10 cellular contexts compared by ENCODE assay signal in genomic region chr14:77158175-77158908, GRCh38. TPM values are rescaled to one million over a fixed set of nuclear protein-coding genes. Genes with fewer than 3 reads are reported as not detected.
A peak's percentile ranks its signal among the peaks of the same experiment; 100 is the strongest.
DNase-seq lines count a peak whose midpoint lies in the region; ATAC-seq and TF ChIP-seq lines count a peak whose summit lies in the region.
"Had no signal": no experiment of that assay in that cellular context is flagged by ENCODE, and none has a peak within 500 bp of the region (broad histone marks: within the 10 kb centered on the region; RNA-seq: fewer than 3 reads in every experiment).

No MANE protein-coding gene starts in this region.

- peak overlapping the region; percentile 34; the same call in 1 of the 2 replicates for H3K4me3 Mint-ChIP-seq in WTC11

- intact Hi-C loops in Right ventricle myocardium inferior (cut with DNase I) (no loop called here), cardiac septum (cut with DNase I) (loop anchor here (10.0 kb wide), 1 partner anchor 396 kb away; no protein-coding TSS in a partner anchor), upper lobe of right lung (cut with DNase I) (no loop called here)

- H3K27me3 ChIP-seq in iPS-15b (ENCODE audit: control insufficient read depth, insufficient read depth, low read length) (no peaks in the 10 kb centered on the region), upper lobe of right lung (peaks cover 44% of the 10 kb centered on the region)
- H3K27me3 ChIP-seq: Peyer's patch had no signal

- H3K9me3 Mint-ChIP-seq in WTC11: peaks cover 5% of the 10 kb centered on the region

- DNase-seq in Right ventricle myocardium inferior (ENCODE audit: missing footprints): peak; percentile 71
- no peak for DNase-seq in cardiac septum (ENCODE audit: low spot score)
- DNase-seq in WTC11 (ENCODE audit: low spot score): peak; percentile 39
- DNase-seq in upper lobe of right lung: no peak
- no peak for DNase-seq in epidermal melanocyte (ENCODE audit: insufficient read length, low spot score)

- no peaks in the 10 kb centered on the region for H3K27me3 Mint-ChIP-seq in WTC11 (ENCODE audit: low read depth)

- H3K27ac ChIP-seq in upper lobe of right lung: no peak overlapping the region
- H3K27ac ChIP-seq: C4-2B, Peyer's patch had no signal

- H3K4me3 ChIP-seq in iPS-15b (ENCODE audit: low read depth, low read length): peak overlapping the region; percentile 39
- H3K4me3 ChIP-seq in upper lobe of right lung: no peak overlapping the region
- H3K4me3 ChIP-seq: Peyer's patch had no signal

- H3K36me3 Mint-ChIP-seq in WTC11: no peaks in the 10 kb centered on the region

- ATAC-seq in Right ventricle myocardium inferior (peak; percentile 88), WTC11 (peak; percentile 82), upper lobe of right lung (peak; percentile 41), HG02970 (IDR thresholded peaks at IDR 0.05; ENCODE audit: low FRiP score, unreplicated experiment) (no peak), GM21717 (IDR thresholded peaks at IDR 0.05; ENCODE audit: unreplicated experiment) (no peak)

- no peaks in the 10 kb centered on the region for H3K9me3 ChIP-seq in iPS-15b (ENCODE audit: control insufficient read depth, insufficient read depth, low read length)
- no peaks in the 10 kb centered on the region for H3K9me3 ChIP-seq in upper lobe of right lung
- H3K9me3 ChIP-seq: Peyer's patch had no signal

- no peak overlapping the region for H3K27ac Mint-ChIP-seq in WTC11

- CTCF ChIA-PET in WTC11 (lab: Charles Lee): interaction anchor here (2.3 to 7.7 kb wide), 2 partner anchors 17 to 55 kb away, joined by 13 to 147 read pairs; partner anchors contain the start of gene ZDHHC22

- H3K4me1 ChIP-seq in iPS-15b (ENCODE audit: control insufficient read depth, insufficient read depth, low read length) (peaks cover 11% of the 10 kb centered on the region), upper lobe of right lung (no peaks in the 10 kb centered on the region)
- H3K4me1 ChIP-seq: Peyer's patch had no signal

- no peak overlapping the region for H3K9ac ChIP-seq in iPS-15b (ENCODE audit: low read depth, low read length)

- TF ChIP-seq CTCF in WTC11 (IDR thresholded peaks at IDR 0.05) (no peak), upper lobe of right lung (IDR thresholded peaks at IDR 0.05) (no peak)

- H3K4me1 Mint-ChIP-seq in WTC11: peaks cover 33% of the 10 kb centered on the region

- H3K36me3 ChIP-seq in iPS-15b (ENCODE audit: control insufficient read depth, insufficient read depth, low read length) (no peaks in the 10 kb centered on the region), upper lobe of right lung (no peaks in the 10 kb centered on the region)
- H3K36me3 ChIP-seq: Peyer's patch had no signal

- POLR2A ChIA-PET in WTC11 (lab: Charles Lee): interaction anchor here (1.2 kb wide), 1 partner anchor 29 kb away, joined by 3 read pairs; no protein-coding TSS in a partner anchor

TF ChIP-seq in WTC11, 78 proteins besides CTCF, POLR2A, EP300 and RAD21:
- TF ChIP-seq NFE2L1 (CRISPR knock-in tag; IDR thresholded peaks at IDR 0.05) (peak; percentile 97), ZNF423 (CRISPR knock-in tag; IDR thresholded peaks at IDR 0.05) (0 out of 2 replicates have a peak, but pooled peaks have one; percentile 8), CREM (CRISPR knock-in tag; IDR thresholded peaks at IDR 0.05) (no peak), STAT6 (CRISPR knock-in tag; conservative IDR thresholded peaks at IDR 0.05; ENCODE audit: low read depth) (no peak), ELF4 (CRISPR knock-in tag; IDR thresholded peaks at IDR 0.05; ENCODE audit: low read depth) (no peak), CREB1 (CRISPR knock-in tag; IDR thresholded peaks at IDR 0.05) (no peak), ZNF396 (CRISPR knock-in tag; IDR thresholded peaks at IDR 0.05; ENCODE audit: borderline replicate concordance) (no peak)

RNA-seq across cellular contexts. Expression of gene ZDHHC22, which starts 16.8 kb away (rescaled TPM):
- total RNA-seq in Right ventricle myocardium inferior (not detected), cardiac septum (not detected), WTC11 (2021) (38.6 to 47.7 TPM (median 39.3 TPM) in 3 replicates), upper lobe of right lung (not detected)

RNA-seq across cellular contexts. Expression of gene TMEM63C, which starts 23.3 kb away (rescaled TPM):
- total RNA-seq in Right ventricle myocardium inferior (2.7 TPM), cardiac septum (0.46 TPM), WTC11 (2021) (3.6 to 8.8 TPM (median 6.0 TPM) in 3 replicates), upper lobe of right lung (0.06 TPM)

Comparison
In these comparisons a context has a peak if more than half of its experiments do, and no peak if none do; other contexts are left out.
1. DNase-seq: peak in Right ventricle myocardium inferior (single experiment) and WTC11 (single experiment); none in cardiac septum (single experiment), upper lobe of right lung (single experiment) and epidermal melanocyte (single experiment).
2. ATAC-seq: peak in Right ventricle myocardium inferior (single experiment), WTC11 (single experiment) and upper lobe of right lung (single experiment); none in HG02970 (single experiment) and GM21717 (single experiment).
3. RNA of gene ZDHHC22, which starts 16.8 kb away (total RNA-seq): 38.6 to 47.7 TPM in WTC11; not detected in cardiac septum (single experiment), not detected in upper lobe of right lung (single experiment) and not detected in Right ventricle myocardium inferior (single experiment); every median in the first group is over 10 times any median in the second.